Comparison of ENCODE assay signal across 8 cellular contexts in the genomic region with DNA sequence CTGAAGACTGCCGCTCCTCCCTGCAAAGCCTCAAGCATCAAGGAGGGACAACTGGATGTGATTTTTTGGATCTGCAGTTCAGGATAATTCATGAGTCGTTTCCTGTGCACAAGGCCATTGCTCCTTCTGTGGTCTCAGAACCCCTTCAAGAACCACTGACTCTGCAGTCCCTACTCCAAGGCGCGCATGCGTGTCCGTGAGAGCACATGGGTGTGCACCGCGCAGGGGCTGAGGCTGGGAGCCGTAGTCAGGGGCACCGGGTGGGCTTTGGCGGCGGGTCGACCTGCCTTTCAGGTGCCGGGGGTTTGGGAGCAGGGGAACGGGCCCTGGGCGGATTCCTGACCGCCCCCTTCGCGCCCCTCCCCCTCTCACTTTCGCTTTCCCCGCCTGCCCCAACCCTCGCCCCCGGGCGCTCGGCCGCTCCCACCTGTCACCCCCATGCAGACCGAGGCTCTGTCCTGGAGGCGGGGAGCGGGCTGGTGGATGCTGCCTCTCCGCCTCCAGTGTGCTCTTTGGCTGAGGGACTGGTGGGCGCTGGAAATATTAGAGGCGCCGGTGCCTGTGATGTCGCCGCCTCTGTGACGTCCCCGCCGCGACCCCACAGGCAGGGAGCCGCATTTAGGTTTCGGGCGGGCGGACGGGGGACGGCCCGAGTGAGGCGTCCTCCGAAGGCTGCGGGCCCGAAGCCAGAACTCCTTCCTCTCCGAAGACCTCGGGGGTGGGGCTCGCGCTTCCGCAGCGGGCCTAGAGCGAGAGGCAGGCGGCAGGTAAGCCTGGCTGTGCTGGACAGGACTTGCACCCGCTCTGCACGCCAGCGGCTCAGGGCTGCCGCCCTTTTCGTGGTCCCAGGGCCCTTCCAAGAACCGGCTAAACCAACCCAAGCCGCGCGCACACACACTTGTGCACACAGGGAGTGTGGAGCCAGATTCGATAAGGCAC. TPM values are rescaled to one million over a fixed set of nuclear protein-coding genes. Genes with fewer than 3 reads are reported as not detected.
DNase-seq lines count a peak whose midpoint lies in the region; ATAC-seq and TF ChIP-seq lines count a peak whose summit lies in the region.

A gene with protein sequence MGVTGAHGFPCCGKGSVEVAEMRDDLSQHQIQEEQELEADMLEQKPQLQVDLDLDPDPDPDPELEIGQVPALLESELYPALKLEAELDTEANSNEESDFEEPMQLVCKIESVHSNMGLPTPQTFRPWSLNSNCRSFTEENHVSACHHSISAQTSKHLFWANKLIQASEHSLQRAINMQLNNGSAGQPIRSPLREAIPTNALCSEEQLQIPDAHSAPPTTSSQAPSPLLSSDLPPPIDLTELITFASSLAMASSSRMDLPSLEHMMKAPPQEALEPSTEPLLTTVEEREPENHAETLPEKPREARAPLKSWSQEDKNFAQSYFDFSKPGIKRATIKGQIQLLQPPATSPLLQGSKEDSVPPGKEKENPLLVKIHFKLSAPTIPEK (minus strand): TSS at position 518 of the 939 bp plus-strand sequence. CDS start 78 bp downstream, at position 440.

- no peak for TF ChIP-seq POLR2A in prostate gland (IDR thresholded peaks at IDR 0.05)
- no peak for TF ChIP-seq POLR2A in upper lobe of left lung (IDR thresholded peaks at IDR 0.05)

- no peaks in the 10 kb centered on the region for H3K27me3 ChIP-seq in prostate gland (replicated peaks; ENCODE audit: insufficient read depth)
- H3K27me3 ChIP-seq in upper lobe of left lung = no peaks in the 10 kb centered on the region

- DNase-seq in NCI-H2227 (lab: John Stamatoyannopoulos, UW; ENCODE audit: unreplicated experiment) (peak; percentile 78), cardiac septum (ENCODE audit: low spot score) (peak; percentile 87), prostate gland (ENCODE audit: low spot score) (peak; percentile 51), upper lobe of left lung (peak; percentile 71 to 91), NCI-H510A treated with DMSO at 0.1 percent for 48 hours (lab: John Stamatoyannopoulos, UW) (no peak), DMS79 (lab: John Stamatoyannopoulos, UW) (no peak)
- DNase-seq in activated naive CD4-positive, alpha-beta T cell (lab: John Stamatoyannopoulos, UW) = peak; percentile 19 to 57 (median 38)

- TF ChIP-seq EP300 in upper lobe of left lung (IDR thresholded peaks at IDR 0.05) = no peak

- H3K27ac ChIP-seq in prostate gland (peak within 1 kb of the TSS; percentile 79 to 84), upper lobe of left lung (peak within 1 kb of the TSS; percentile 42 to 81 (median 68))

- peak; percentile 65 to 72 for ATAC-seq in upper lobe of left lung (ENCODE audit: low FRiP score in 2 of 2)

- H3K4me3 ChIP-seq in GM08714 (ENCODE audit: low read length) = peak within 1 kb of the TSS; percentile 10; the same call in 1 of the 2 replicates
- H3K4me3 ChIP-seq in prostate gland = peak within 1 kb of the TSS; percentile 54 to 63
- H3K4me3 ChIP-seq in upper lobe of left lung = peak within 1 kb of the TSS; percentile 64 to 80 (median 66)

- TF ChIP-seq CTCF in prostate gland (IDR thresholded peaks at IDR 0.05) = no peak
- TF ChIP-seq CTCF in upper lobe of left lung (IDR thresholded peaks at IDR 0.05) = no peak

- 1% methylated on average over 64 of the region's 68 CpGs for WGBS in prostate gland
- WGBS in upper lobe of left lung, 2 donors = 3 to 6% methylated on average over 23 to 26 of the region's 68 CpGs

- H3K9me3 ChIP-seq in prostate gland = no peaks in the 10 kb centered on the region
- H3K9me3 ChIP-seq in upper lobe of left lung = no peaks in the 10 kb centered on the region

- H3K4me1 ChIP-seq in prostate gland (replicated peaks) (peaks cover 7% of the 10 kb centered on the region), upper lobe of left lung (peaks cover 7 to 26% (median 21%) of the 10 kb centered on the region in 4 donors)

- intact Hi-C loops in cardiac septum (cut with DNase I) = no loop called here
- intact Hi-C loops in prostate gland (cut with DNase I) = no loop called here

- H3K36me3 ChIP-seq in prostate gland (peaks cover 0 to 2% of the 10 kb centered on the region in 2 donors), upper lobe of left lung (peaks cover 10 to 38% (median 29%) of the 10 kb centered on the region in 4 donors)

RNA-seq across cellular contexts. Expression of the gene that starts here (rescaled TPM):
- not detected for total RNA-seq in cardiac septum
- 1 to 10 TPM in 1 of 2 donors, not detected in 1; 3.2 TPM for total RNA-seq in prostate gland
- under 1 TPM in 1 of 6 donors, not detected in 5; 0.20 TPM for total RNA-seq in upper lobe of left lung

Comparison
In these comparisons a context has a peak if more than half of its experiments do, and no peak if none do; other contexts are left out.
1. Peak in DNase-seq in cardiac septum; RNA of the gene not detected or under 1 TPM.
2. Peak in DNase-seq, ATAC-seq, H3K4me3 ChIP-seq and H3K27ac ChIP-seq in upper lobe of left lung; RNA of the gene not detected or under 1 TPM.
3. H3K4me3 ChIP-seq: peak in every context shown above with its lines; median percentile 66 in upper lobe of left lung; 58 in prostate gland; 10 in GM08714.
4. DNase-seq: peak in NCI-H2227 (single experiment), activated naive CD4-positive, alpha-beta T cell (4 of 4) and prostate gland (single experiment); none in NCI-H510A treated with DMSO at 0.1 percent for 48 hours (single experiment) and DMS79 (single experiment).